ENCODE assay signal across 8 cellular contexts in genomic region chr4:139975830-139976272, GRCh38.
A peak's percentile ranks its signal among the peaks of the same experiment; 100 is the strongest.
DNase-seq lines count a peak whose midpoint lies in the region; ATAC-seq, FAIRE-seq and TF ChIP-seq lines count a peak whose summit lies in the region.
"Had no signal": no experiment of that assay in that cellular context is flagged by ENCODE, and none has a peak within 500 bp of the region (broad histone marks: within the 10 kb centered on the region; RNA-seq: fewer than 3 reads in every experiment).

No MANE protein-coding gene starts in this region.

- no peak for TF ChIP-seq RAD21 in GM12878 (IDR thresholded peaks at IDR 0.05; ENCODE audit: insufficient read depth, low read depth, low read length)

- H2AFZ ChIP-seq in GM12878 (ENCODE audit: control insufficient read depth, low read depth, low read length): no peak overlapping the region

- BruUV-seq in GM12878 (replicated peaks; lab: Mats Ljungman, UMichigan): no TSS peak

- no peak; the same call in 1 of the 3 replicates for ATAC-seq in GM12878
- peak; percentile 37 for ATAC-seq in left colon
- ATAC-seq in thoracic aorta (ENCODE audit: insufficient number of reproducible peaks, low FRiP score, low read depth): no peak
- ATAC-seq: Panc1 had no signal

- peak overlapping the region; percentile 28; the same call in 1 of the 2 replicates for H3K4me2 ChIP-seq in GM12878 (ENCODE audit: control insufficient read depth, insufficient read depth)

- intact Hi-C loops in GM12878 (cut with micrococcal nuclease; ENCODE audit: unreplicated experiment) (no loop called here), left colon (cut with DNase I, micrococcal nuclease) (no loop called here)

- RAD21 ChIA-PET in GM12878 (lab: Charles Lee; ENCODE audit: unreplicated experiment): no interaction called here

- no peaks in the 10 kb centered on the region for H3K79me2 ChIP-seq in GM12878 (ENCODE audit: control insufficient read depth, insufficient read depth, low read length)

- TF ChIP-seq POLR2A in GM12878 (IDR thresholded peaks at IDR 0.05; ENCODE audit: low read depth, low read length): no peak

- H3K27me3 ChIP-seq in GM12878 (replicated peaks in 1 of 2; ENCODE audit: control insufficient read depth in 2 of 2, insufficient read depth in 2 of 2, low read length in 1 of 2) (no peaks in the 10 kb centered on the region), thoracic aorta (replicated peaks; ENCODE audit: insufficient read depth) (no peaks in the 10 kb centered on the region)

- DNase-seq in LHCN-M2 (ENCODE audit: low read depth): peak; percentile 20
- DNase-seq in GM12878 (ENCODE audit: low read depth, low spot score): no peak
- DNase-seq in left colon: no peak
- no peak for DNase-seq in thoracic aorta (ENCODE audit: low spot score)
- no peak for DNase-seq in NK-92 treated with Interleukin-12 subunit alpha and Interleukin-12 subunit beta, amount 100 ng/mL, for 24 hours (lab: John Stamatoyannopoulos, UW)
- no peak for DNase-seq in AG08396 (ENCODE audit: low spot score)
- DNase-seq in stimulated activated CD4-positive, alpha-beta T cell treated with anti-CD3 and anti-CD28 coated beads, Interleukin-4, amount 100 ng/mL, for 1 hour: no peak

- no peak for TF ChIP-seq CTCF in GM12878 (IDR thresholded peaks at IDR 0.05 in 2 of 3, conservative IDR thresholded peaks at IDR 0.05 in 1 of 3; ENCODE audit: control insufficient read depth in 2 of 3, extremely low read depth in 1 of 3, insufficient read depth in 1 of 3, low read depth in 3 of 3, low read length in 3 of 3)
- no peak for TF ChIP-seq CTCF in thoracic aorta (IDR thresholded peaks at IDR 0.05)

- H3K36me3 ChIP-seq in GM12878 (ENCODE audit: control insufficient read depth in 2 of 2, insufficient read depth in 2 of 2, low read length in 1 of 2) (no peaks in the 10 kb centered on the region), thoracic aorta (no peaks in the 10 kb centered on the region)

- in situ Hi-C loops in GM12878 (cut with MboI): no loop called here

- TF ChIP-seq EP300 in GM12878 (IDR thresholded peaks at IDR 0.05; ENCODE audit: borderline replicate concordance in 1 of 2, control insufficient read depth in 1 of 2, low read depth in 2 of 2, low read length in 2 of 2): no peak

- no peaks in the 10 kb centered on the region for H4K20me1 ChIP-seq in GM12878 (ENCODE audit: control insufficient read depth, insufficient read depth)

- no peak overlapping the region for H3K9ac ChIP-seq in GM12878 (ENCODE audit: control insufficient read depth, insufficient read depth, low read length)

- SMC1A ChIA-PET in GM12878 (lab: Charles Lee; ENCODE audit: uncharacterized antibody, unreplicated experiment): interaction anchor here (1.3 kb wide), 1 partner anchor 24 kb away, joined by 3 read pairs; no protein-coding TSS in a partner anchor

- 0 out of 2 replicates have a peak overlapping the region, but pooled peaks have one; percentile 1 for H3K4me3 ChIP-seq in GM12878
- peak overlapping the region; percentile 10 for H3K4me3 ChIP-seq in thoracic aorta

- H3K4me1 ChIP-seq in GM12878 (ENCODE audit: control insufficient read depth, insufficient read depth, low read length): peaks cover 46% of the 10 kb centered on the region
- H3K4me1 ChIP-seq in thoracic aorta (ENCODE audit: control insufficient read depth in 1 of 2, low read depth in 2 of 2): peaks cover 44 to 73% of the 10 kb centered on the region in 2 donors

- H3K27ac ChIP-seq in GM12878 (ENCODE audit: control insufficient read depth, insufficient read depth): 0 out of 2 replicates have a peak overlapping the region, but pooled peaks have one; percentile 26
- peak overlapping the region; percentile 81 to 90 for H3K27ac ChIP-seq in thoracic aorta

- 0% methylated on average over 1 of the region's 1 CpG for WGBS in GM12878 (ENCODE audit: insufficient coverage, insufficient replicate concordance, low lambda C conversion rate, missing lambda C conversion rate)

- POLR2A ChIA-PET in GM12878 (lab: Charles Lee): interaction anchor here (1.0 kb wide), 1 partner anchor 9 kb away, joined by 3 read pairs; no protein-coding TSS in a partner anchor

- CTCF ChIA-PET in GM12878 (lab: Yijun Ruan, JAX): no interaction called here

- no peak for FAIRE-seq in GM12878 (lab: Jason Lieb, UNC)

- H3K9me3 ChIP-seq in GM12878 (replicated peaks; ENCODE audit: control insufficient read depth, insufficient read depth, low read length) (no peaks in the 10 kb centered on the region), thoracic aorta (no peaks in the 10 kb centered on the region)

TF ChIP-seq in GM12878, 131 proteins besides CTCF, POLR2A, EP300 and RAD21 (continues in another document):
- TF ChIP-seq SIX5 (IDR thresholded peaks at IDR 0.05; ENCODE audit: low read depth, low read length, severe bottlenecking) (no peak), CHD1 (IDR thresholded peaks at IDR 0.05; ENCODE audit: low read depth, low read length) (no peak), SPI1 (IDR thresholded peaks at IDR 0.05; ENCODE audit: borderline replicate concordance, insufficient read depth, low read depth, low read length) (peak; percentile 94), IRF4 (IDR thresholded peaks at IDR 0.05; ENCODE audit: low read depth, low read length) (0 out of 2 replicates have a peak, but pooled peaks have one; percentile 46), BMI1 (IDR thresholded peaks at IDR 0.05; ENCODE audit: borderline replicate concordance) (peak; percentile 23; the same call in 1 of the 2 replicates), MEF2B (IDR thresholded peaks at IDR 0.05; ENCODE audit: partially characterized antibody, poor library complexity, severe bottlenecking) (peak; percentile 35), NFIC (IDR thresholded peaks at IDR 0.05; ENCODE audit: low read depth, low read length) (peak; percentile 49), ATF2 (IDR thresholded peaks at IDR 0.05; ENCODE audit: low read length) (0 out of 2 replicates have a peak, but pooled peaks have one; percentile 14), IRF3 (IDR thresholded peaks at IDR 0.05) (no peak), ZNF24 (IDR thresholded peaks at IDR 0.05) (no peak), MTA2 (IDR thresholded peaks at IDR 0.05; ENCODE audit: low read depth) (peak; percentile 61; the same call in 1 of the 2 replicates), BHLHE40 (IDR thresholded peaks at IDR 0.05; ENCODE audit: borderline replicate concordance in 1 of 2, low read depth in 2 of 2, low read length in 1 of 2) (peak; percentile 73 to 85), SMAD1 (IDR thresholded peaks at IDR 0.05; ENCODE audit: low read depth, partially characterized antibody) (no peak), TARDBP (IDR thresholded peaks at IDR 0.05; ENCODE audit: borderline replicate concordance) (no peak), USF2 (IDR thresholded peaks at IDR 0.05; ENCODE audit: borderline replicate concordance, low read depth, low read length) (no peak), PML (IDR thresholded peaks at IDR 0.05; ENCODE audit: low read length) (no peak), SRF (IDR thresholded peaks at IDR 0.05; ENCODE audit: low read depth in 2 of 2, low read length in 2 of 2) (peak in 1 of 2 experiments; percentile 90; a peak in 2 of 4 replicates), ETV6 (conservative IDR thresholded peaks at IDR 0.05 in 1 of 2, IDR thresholded peaks at IDR 0.05 in 1 of 2; ENCODE audit: borderline replicate concordance in 1 of 2, low read depth in 1 of 2) (0 out of 4 replicates have a peak, but pooled peaks of 1 of the 2 experiments have one; percentile 29), DPF2 (IDR thresholded peaks at IDR 0.05) (0 out of 2 replicates have a peak, but pooled peaks have one; percentile 65), IKZF2 (IDR thresholded peaks at IDR 0.05) (peak; percentile 72 to 79), RAD51 (IDR thresholded peaks at IDR 0.05) (no peak)
